8 cellular contexts compared by ENCODE assay signal in genomic region chr6:26520840-26521484, GRCh38. TPM values are rescaled to one million over a fixed set of nuclear protein-coding genes. Genes with fewer than 3 reads are reported as not detected.
A peak's percentile ranks its signal among the peaks of the same experiment; 100 is the strongest.
DNase-seq lines count a peak whose midpoint lies in the region; ATAC-seq and TF ChIP-seq lines count a peak whose summit lies in the region.

No MANE protein-coding gene starts in this region.

- no peaks in the 10 kb centered on the region for H3K27me3 ChIP-seq in ascending aorta
- no peaks in the 10 kb centered on the region for H3K27me3 ChIP-seq in hepatocyte

- H3K27ac ChIP-seq in ascending aorta: peak overlapping the region; percentile 98 to 99
- H3K27ac ChIP-seq in hepatocyte: peak overlapping the region; percentile 99

- H3K79me2 ChIP-seq in hepatocyte: peaks cover 14% of the 10 kb centered on the region

- peaks cover 5% of the 10 kb centered on the region for H3K27me3 Mint-ChIP-seq in T-helper 2 cell treated with Interferon-gamma antibody and Interleukin-4, amounts not matched to agents 5 μg/mL and 100 μg/mL, for 36 hours (ENCODE audit: low read depth)

- H3K9me3 ChIP-seq in ascending aorta (no peaks in the 10 kb centered on the region), hepatocyte (ENCODE audit: low read depth) (no peaks in the 10 kb centered on the region)

- ATAC-seq in GM18498 (IDR thresholded peaks at IDR 0.05; ENCODE audit: unreplicated experiment) (peak; percentile 61), HG02840 (IDR thresholded peaks at IDR 0.05; ENCODE audit: low FRiP score, unreplicated experiment) (peak; percentile 47), GM18519 (IDR thresholded peaks at IDR 0.05; ENCODE audit: low FRiP score, unreplicated experiment) (no peak)

- DNase-seq in NCI-H146 (lab: John Stamatoyannopoulos, UW) (peak; percentile 86), ascending aorta (ENCODE audit: low spot score in 2 of 2) (peak; percentile 57 to 90), hepatocyte (ENCODE audit: low spot score) (peak; percentile 93), retina (peak; percentile 91)
- peak; percentile 79 for DNase-seq in T-helper 2 cell treated with Interferon-gamma antibody and Interleukin-4, amounts not matched to agents 5 μg/mL and 100 μg/mL, for 36 hours (ENCODE audit: low spot score)

- H3K27ac Mint-ChIP-seq in T-helper 2 cell treated with Interferon-gamma antibody and Interleukin-4, amounts not matched to agents 5 μg/mL and 100 μg/mL, for 36 hours: peak overlapping the region; percentile 96

- WGBS in hepatocyte (ENCODE audit: low lambda C conversion rate, missing lambda C conversion rate): under 1% methylated on average over 30 of the region's 48 CpGs

- H4K20me1 ChIP-seq in hepatocyte (ENCODE audit: insufficient read depth, poor library complexity, severe bottlenecking): no peaks in the 10 kb centered on the region

- peak overlapping the region; percentile 93 for H2AFZ ChIP-seq in hepatocyte

- intact Hi-C loops in ascending aorta (cut with DNase I): loop anchor here (1.0 to 5.0 kb wide), 11 partner anchors 11 to 958 kb away; partner anchors contain the start of gene BTN2A2

- no peaks in the 10 kb centered on the region for H3K9me3 Mint-ChIP-seq in T-helper 2 cell treated with Interferon-gamma antibody and Interleukin-4, amounts not matched to agents 5 μg/mL and 100 μg/mL, for 36 hours

- peak overlapping the region; percentile 83 for H3K4me2 ChIP-seq in hepatocyte

- H3K4me3 ChIP-seq in ascending aorta (peak overlapping the region; percentile 56 to 75), hepatocyte (peak overlapping the region; percentile 57)

- no peaks in the 10 kb centered on the region for H3K9me2 ChIP-seq in hepatocyte (replicated peaks; ENCODE audit: insufficient read depth)

- H3K4me1 ChIP-seq in ascending aorta (peaks cover 3 to 10% of the 10 kb centered on the region in 2 donors), hepatocyte (ENCODE audit: insufficient read depth) (peaks cover 5% of the 10 kb centered on the region)

- peaks cover 34% of the 10 kb centered on the region for H3K4me1 Mint-ChIP-seq in T-helper 2 cell treated with Interferon-gamma antibody and Interleukin-4, amounts not matched to agents 5 μg/mL and 100 μg/mL, for 36 hours (ENCODE audit: low read depth)

- H3K4me3 Mint-ChIP-seq in T-helper 2 cell treated with Interferon-gamma antibody and Interleukin-4, amounts not matched to agents 5 μg/mL and 100 μg/mL, for 36 hours: peak overlapping the region; percentile 80

- TF ChIP-seq CTCF in ascending aorta (IDR thresholded peaks at IDR 0.05) (no peak), hepatocyte (IDR thresholded peaks at IDR 0.05; ENCODE audit: poor library complexity) (no peak)

- peaks cover 2% of the 10 kb centered on the region for H3K36me3 Mint-ChIP-seq in T-helper 2 cell treated with Interferon-gamma antibody and Interleukin-4, amounts not matched to agents 5 μg/mL and 100 μg/mL, for 36 hours (ENCODE audit: low read depth)

- no peaks in the 10 kb centered on the region for H3K36me3 ChIP-seq in ascending aorta
- no peaks in the 10 kb centered on the region for H3K36me3 ChIP-seq in hepatocyte (replicated peaks; ENCODE audit: insufficient read depth, low read depth)

RNA-seq across cellular contexts. Expression of gene HMGN4, which starts 17.2 kb away (rescaled TPM):
- 20.6 TPM for total RNA-seq in ascending aorta
- 53.5 and 67.1 TPM in 2 replicates for total RNA-seq in hepatocyte
- polyA plus RNA-seq in hepatocyte: 35.9 and 41.2 TPM in 2 replicates

RNA-seq across cellular contexts. Expression of gene BTN1A1, which starts 20.9 kb away (rescaled TPM):
- total RNA-seq in ascending aorta (not detected), hepatocyte (0.60 and 0.84 TPM in 2 replicates)
- polyA plus RNA-seq in hepatocyte: 0.15 and 0.59 TPM in 2 replicates
